In genomic region chr9:18163146-18163545, GRCh38 we compare ENCODE assay signal across 23 cellular contexts.
DNase-seq lines count a peak whose midpoint lies in the region; ATAC-seq, FAIRE-seq and TF ChIP-seq lines count a peak whose summit lies in the region.
"Had no signal": no experiment of that assay in that cellular context is flagged by ENCODE, and none has a peak within 500 bp of the region (broad histone marks: within the 10 kb centered on the region; RNA-seq: fewer than 3 reads in every experiment).

No MANE protein-coding gene starts in this region.

- peak; percentile 20 for ATAC-seq in Right ventricle myocardium inferior
- peak; percentile 24 for ATAC-seq in left lung
- ATAC-seq in upper lobe of right lung, result peak; percentile 29
- ATAC-seq: A549, GM12878 had no signal

- DNase-seq in Right ventricle myocardium inferior (ENCODE audit: missing footprints) (no peak), right atrium auricular region (ENCODE audit: low spot score) (no peak), left lung (no peak), small intestine (peak; percentile 54), upper lobe of right lung (no peak), esophagus muscularis mucosa (ENCODE audit: extremely low spot score) (no peak), NCI-H69 (lab: John Stamatoyannopoulos, UW) (no peak)
- DNase-seq: 8988T; ACHN; C1 segment of cervical spinal cord; Calu3; CD4-positive, alpha-beta memory T cell; COR-L47; DMS79; EL; GDM1; GM23248; H7; HCEC 1CT had no signal

- H3K27ac ChIP-seq in right atrium auricular region (no peak overlapping the region), left lung (no peak overlapping the region), small intestine (ENCODE audit: low read depth in 1 of 2, low read length in 1 of 2) (no peak overlapping the region), upper lobe of right lung (no peak overlapping the region), esophagus muscularis mucosa (replicated peaks in 1 of 4) (no peak overlapping the region)
- H3K27ac ChIP-seq: A549, GM23248 had no signal

- H3K36me3 ChIP-seq in right atrium auricular region, result no peaks in the 10 kb centered on the region
- no peaks in the 10 kb centered on the region for H3K36me3 ChIP-seq in left lung
- no peaks in the 10 kb centered on the region for H3K36me3 ChIP-seq in small intestine (ENCODE audit: control insufficient read depth in 2 of 2, insufficient read depth in 2 of 2, low read length in 2 of 2)
- H3K36me3 ChIP-seq in upper lobe of right lung, result no peaks in the 10 kb centered on the region
- no peaks in the 10 kb centered on the region for H3K36me3 ChIP-seq in esophagus muscularis mucosa

- no peak overlapping the region for H3K4me3 ChIP-seq in right atrium auricular region
- no peak overlapping the region for H3K4me3 ChIP-seq in left lung
- H3K4me3 ChIP-seq in small intestine (ENCODE audit: low read depth in 1 of 2, low read length in 2 of 2), result no peak overlapping the region
- H3K4me3 ChIP-seq in upper lobe of right lung, result no peak overlapping the region
- H3K4me3 ChIP-seq in esophagus muscularis mucosa, result no peak overlapping the region
- H3K4me3 ChIP-seq: A549, GM12878, GM23248 had no signal

- 36 to 73% (median 46%) methylated on average over 1 of the region's 1 CpG for WGBS in small intestine, 3 donors
- 89% methylated on average over 1 of the region's 1 CpG for WGBS in esophagus muscularis mucosa

- H3K9me3 ChIP-seq in right atrium auricular region (no peaks in the 10 kb centered on the region), left lung (no peaks in the 10 kb centered on the region), small intestine (ENCODE audit: control insufficient read depth, low read depth) (no peaks in the 10 kb centered on the region), upper lobe of right lung (no peaks in the 10 kb centered on the region), esophagus muscularis mucosa (no peaks in the 10 kb centered on the region)
- H3K9me3 ChIP-seq: A549 had no signal

- intact Hi-C loops in Right ventricle myocardium inferior (cut with DNase I), result no loop called here
- intact Hi-C loops in left lung (cut with DNase I), result no loop called here
- intact Hi-C loops in upper lobe of right lung (cut with DNase I), result no loop called here
- intact Hi-C loops in esophagus muscularis mucosa (cut with DNase I), result no loop called here

- no peaks in the 10 kb centered on the region for H3K27me3 ChIP-seq in right atrium auricular region
- H3K27me3 ChIP-seq in left lung, result no peaks in the 10 kb centered on the region
- no peaks in the 10 kb centered on the region for H3K27me3 ChIP-seq in small intestine (ENCODE audit: control insufficient read depth in 2 of 2, insufficient read depth in 2 of 2, low read length in 2 of 2)
- no peaks in the 10 kb centered on the region for H3K27me3 ChIP-seq in upper lobe of right lung
- no peaks in the 10 kb centered on the region for H3K27me3 ChIP-seq in esophagus muscularis mucosa

- no peak for TF ChIP-seq POLR2A in esophagus muscularis mucosa (IDR thresholded peaks at IDR 0.05; ENCODE audit: low read depth)

- TF ChIP-seq CTCF in right atrium auricular region (IDR thresholded peaks at IDR 0.05), result no peak
- no peak for TF ChIP-seq CTCF in left lung (IDR thresholded peaks at IDR 0.05)
- TF ChIP-seq CTCF in upper lobe of right lung (IDR thresholded peaks at IDR 0.05), result no peak
- TF ChIP-seq CTCF in esophagus muscularis mucosa (IDR thresholded peaks at IDR 0.05), result no peak

- TF ChIP-seq EP300 in esophagus muscularis mucosa (IDR thresholded peaks at IDR 0.05), result no peak

- no peaks in the 10 kb centered on the region for H3K4me1 ChIP-seq in right atrium auricular region
- H3K4me1 ChIP-seq in left lung, result no peaks in the 10 kb centered on the region
- H3K4me1 ChIP-seq in small intestine (ENCODE audit: control insufficient read depth in 2 of 2, insufficient read depth in 1 of 2, low read depth in 1 of 2, low read length in 1 of 2), result no peaks in the 10 kb centered on the region
- H3K4me1 ChIP-seq in upper lobe of right lung, result no peaks in the 10 kb centered on the region
- H3K4me1 ChIP-seq in esophagus muscularis mucosa, result peaks cover 0 to 31% (median 20%) of the 10 kb centered on the region in 4 donors
- H3K4me1 ChIP-seq: A549 had no signal

- no peak for FAIRE-seq in small intestine (lab: Jason Lieb, UNC)
- FAIRE-seq: A549, GM12878, GM19239, H1 had no signal
